ENCODE assay signal across 8 cellular contexts in the genomic region with DNA sequence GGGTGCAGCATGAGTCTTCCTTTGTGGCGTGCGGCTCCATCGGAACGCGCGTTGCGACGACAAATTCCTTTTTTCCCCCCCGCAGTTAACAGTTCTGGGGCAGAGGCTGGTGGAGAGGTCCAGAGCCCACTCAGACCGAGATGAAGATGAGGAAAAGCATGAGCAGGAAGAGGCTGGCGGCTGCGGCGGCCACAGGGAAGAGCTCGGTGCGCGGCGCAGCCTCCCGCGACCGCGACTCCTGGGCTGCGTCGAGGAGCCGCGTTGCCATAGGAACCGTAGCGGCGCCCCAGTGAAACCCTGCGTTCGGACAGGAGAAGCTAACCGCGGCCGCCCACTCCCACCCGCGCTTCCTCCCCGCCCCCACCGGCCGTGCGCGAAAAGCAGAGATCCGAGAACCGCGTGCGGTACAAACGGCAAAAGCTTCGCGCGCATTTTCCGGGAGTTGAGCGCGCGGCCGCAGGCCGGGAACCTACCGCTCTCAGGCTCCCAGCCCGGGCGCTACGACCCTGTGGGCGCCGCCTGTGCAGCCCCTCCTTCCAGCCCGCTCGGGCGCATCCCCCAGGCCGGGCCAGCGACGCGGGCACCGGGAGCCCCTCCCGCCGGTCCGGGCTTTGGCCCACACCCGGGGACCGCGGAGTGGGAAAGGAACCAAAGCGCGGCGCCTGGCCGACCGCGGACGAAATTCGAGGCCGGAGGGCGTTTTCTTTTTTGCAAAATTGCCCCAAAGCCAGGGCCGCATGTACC.
DNase-seq lines count a peak whose midpoint lies in the region; ATAC-seq and TF ChIP-seq lines count a peak whose summit lies in the region.

No MANE protein-coding gene starts in this region.

- POLR2A ChIA-PET in activated CD4-positive, alpha-beta memory T cell treated with anti-CD3 and anti-CD28 coated beads, Interleukin-2, amount 10 ng/mL, durations not matched to agents 7 days and 5 days (lab: Charles Lee), result interaction anchor here (0.9 to 1.5 kb wide), 2 partner anchors 38 to 135 kb away, joined by 3 read pairs; no protein-coding TSS in a partner anchor

- ATAC-seq in GM19463 (IDR thresholded peaks at IDR 0.05; ENCODE audit: unreplicated experiment), result peak; percentile 51
- no peak for ATAC-seq in HG03378 (IDR thresholded peaks at IDR 0.05; ENCODE audit: unreplicated experiment)

- H3K27me3 Mint-ChIP-seq in activated CD4-positive, alpha-beta memory T cell treated with anti-CD3 and anti-CD28 coated beads, Interleukin-2, amount 10 ng/mL, durations not matched to agents 7 days and 5 days, result peaks cover 57% of the 10 kb centered on the region

- CTCF ChIA-PET in activated CD4-positive, alpha-beta memory T cell treated with anti-CD3 and anti-CD28 coated beads, Interleukin-2, amount 10 ng/mL, durations not matched to agents 7 days and 5 days (lab: Charles Lee), result no interaction called here

- H3K36me3 Mint-ChIP-seq in activated CD4-positive, alpha-beta memory T cell treated with anti-CD3 and anti-CD28 coated beads, Interleukin-2, amount 10 ng/mL, durations not matched to agents 7 days and 5 days (ENCODE audit: low read depth), result no peaks in the 10 kb centered on the region

- DNase-seq in activated CD4-positive, alpha-beta memory T cell treated with anti-CD3 and anti-CD28 coated beads, Interleukin-2, amount 10 ng/mL, durations not matched to agents 7 days and 5 days, result no peak
- DNase-seq in fibroblast of villous mesenchyme (ENCODE audit: low read depth) (no peak), posterior cingulate gyrus (peak; percentile 25 to 94 (median 52)), HCEC 1CT (no peak), G401 (ENCODE audit: low spot score) (no peak), cortex of kidney (lab: John Stamatoyannopoulos, UW) (no peak)

- peaks cover 22% of the 10 kb centered on the region for H3K4me1 Mint-ChIP-seq in activated CD4-positive, alpha-beta memory T cell treated with anti-CD3 and anti-CD28 coated beads, Interleukin-2, amount 10 ng/mL, durations not matched to agents 7 days and 5 days

- no peak for TF ChIP-seq CTCF in fibroblast of villous mesenchyme (IDR thresholded peaks at IDR 0.05; ENCODE audit: insufficient read depth, low read depth, low read length)

- H3K27ac Mint-ChIP-seq in activated CD4-positive, alpha-beta memory T cell treated with anti-CD3 and anti-CD28 coated beads, Interleukin-2, amount 10 ng/mL, durations not matched to agents 7 days and 5 days, result no peak overlapping the region

- peak overlapping the region; percentile 37 for H3K4me3 ChIP-seq in fibroblast of villous mesenchyme (ENCODE audit: low read depth, low read length)

- intact Hi-C loops in posterior cingulate gyrus (cut with DNase I), result loop anchor here (10.0 kb wide), 1 partner anchor 59 kb away; no protein-coding TSS in a partner anchor

- peak overlapping the region; percentile 74 for H3K4me3 Mint-ChIP-seq in activated CD4-positive, alpha-beta memory T cell treated with anti-CD3 and anti-CD28 coated beads, Interleukin-2, amount 10 ng/mL, durations not matched to agents 7 days and 5 days

- no peaks in the 10 kb centered on the region for H3K9me3 Mint-ChIP-seq in activated CD4-positive, alpha-beta memory T cell treated with anti-CD3 and anti-CD28 coated beads, Interleukin-2, amount 10 ng/mL, durations not matched to agents 7 days and 5 days

- in situ Hi-C loops in G401 (cut with HindIII; ENCODE audit: low sequenced_read_pairs), result no loop called here

Comparison
In these comparisons a context has a peak if more than half of its experiments do, and no peak if none do; other contexts are left out.
1. DNase-seq: peak in posterior cingulate gyrus (10 of 10); none in activated CD4-positive, alpha-beta memory T cell treated with anti-CD3 and anti-CD28 coated beads, Interleukin-2, amount 10 ng/mL, durations not matched to agents 7 days and 5 days (single experiment), fibroblast of villous mesenchyme (single experiment), HCEC 1CT (single experiment), G401 (single experiment) and cortex of kidney (single experiment).